ENCODE assay signal across 14 cellular contexts in the genomic region with DNA sequence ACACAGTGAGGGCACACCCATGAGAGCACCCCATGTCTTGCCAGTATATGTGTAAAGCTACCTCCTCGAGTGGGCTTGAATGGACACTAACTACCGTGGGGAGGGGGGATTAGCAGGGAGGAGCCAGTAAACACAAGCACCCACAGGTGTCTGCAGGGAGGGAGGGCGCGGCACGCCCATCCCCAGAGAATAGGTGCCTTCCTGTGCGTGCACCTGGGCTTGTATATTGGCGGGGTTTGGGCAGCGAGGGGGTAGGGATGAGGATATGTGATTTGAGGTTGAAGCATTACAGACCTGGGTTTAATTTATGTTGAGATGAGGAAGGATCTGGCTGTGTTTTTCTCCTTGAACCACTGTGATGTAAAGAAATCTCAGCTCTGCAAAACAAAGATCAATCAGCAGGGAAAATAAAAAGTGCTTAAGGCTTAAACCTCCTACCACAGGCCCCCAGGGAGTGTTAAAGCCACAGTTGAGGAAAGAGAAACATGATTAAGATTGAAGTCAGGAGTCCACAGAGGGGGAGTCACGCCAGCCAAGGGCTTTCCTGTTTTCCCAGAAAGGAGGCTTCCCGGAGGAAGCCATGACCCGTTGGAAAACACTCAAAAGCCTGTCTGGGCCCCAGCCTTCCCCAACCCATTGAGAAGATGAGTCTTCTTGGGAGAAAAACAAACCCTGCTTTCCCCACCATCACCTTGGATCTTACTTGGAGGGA.
DNase-seq lines count a peak whose midpoint lies in the region; ATAC-seq and TF ChIP-seq lines count a peak whose summit lies in the region.
"Had no signal": no experiment of that assay in that cellular context is flagged by ENCODE, and none has a peak within 500 bp of the region (broad histone marks: within the 10 kb centered on the region; RNA-seq: fewer than 3 reads in every experiment).

No MANE protein-coding gene starts in this region.

- TF ChIP-seq CTCF in IMR-90 (conservative IDR thresholded peaks at IDR 0.05; ENCODE audit: low read depth, low read length) (no peak), choroid plexus epithelial cell (conservative IDR thresholded peaks at IDR 0.05; ENCODE audit: low read depth, low read length) (no peak), colonic mucosa (IDR thresholded peaks at IDR 0.05) (no peak)

- no peak overlapping the region for H4K8ac ChIP-seq in IMR-90 (ENCODE audit: low read depth in 2 of 2, low read length in 2 of 2)

- H3K9me3 ChIP-seq in BLaER1 treated with 17β-estradiol and CSF1 and Interleukin-3, amounts not matched to agents 10 nM and 100 nM (replicated peaks in 1 of 11) = no peaks in the 10 kb centered on the region
- H3K9me3 ChIP-seq in IMR-90 (ENCODE audit: control insufficient read depth, insufficient read depth, low read length) (no peaks in the 10 kb centered on the region), colonic mucosa (no peaks in the 10 kb centered on the region)
- H3K9me3 ChIP-seq: left ventricle myocardium inferior had no signal

- peak overlapping the region in 9 of 11 experiments; percentile 7 to 61 (median 54); a peak in 15 of 22 replicates for H3K4me2 ChIP-seq in BLaER1 treated with 17β-estradiol and CSF1 and Interleukin-3, amounts not matched to agents 10 nM and 100 nM
- no peak overlapping the region for H3K4me2 ChIP-seq in IMR-90 (ENCODE audit: low read depth, low read length)

- no peak for TF ChIP-seq POLR2A in IMR-90 (IDR thresholded peaks at IDR 0.05; ENCODE audit: low read depth, low read length)

- no peak overlapping the region for H3K56ac ChIP-seq in IMR-90 (ENCODE audit: extremely low read depth, insufficient read depth, low read length)

- POLR2A ChIA-PET in IMR-90 (lab: Charles Lee; ENCODE audit: unreplicated experiment) = no interaction called here

- H3K4ac ChIP-seq in IMR-90 (ENCODE audit: low read depth, low read length) = 0 out of 2 replicates have a peak overlapping the region, but pooled peaks have one; percentile 27

- peak; percentile 45 for DNase-seq in IMR-90
- DNase-seq in choroid plexus epithelial cell (ENCODE audit: low read depth) = peak; percentile 13
- peak; percentile 59 for DNase-seq in myocyte (ENCODE audit: low read depth)
- DNase-seq in SHP77 (lab: John Stamatoyannopoulos, UW) = no peak
- no peak for DNase-seq in pons (ENCODE audit: low spot score)
- DNase-seq in activated naive CD4-positive, alpha-beta T cell treated with anti-CD3 and anti-CD28 coated beads, Interleukin-2, amount 10 ng/mL, durations not matched to agents 7 days and 5 days = no peak
- DNase-seq in colonic mucosa = no peak
- DNase-seq: cerebellar nuclear complex; glutamatergic neuron; left ventricle myocardium inferior; NCI-H524 treated with DMSO at 0.1 percent for 48 hours; stimulated activated CD4-positive, alpha-beta T cell treated with anti-CD3 and anti-CD28 coated beads, Interleukin-15, amount 100 ng/mL, for 24 hours had no signal

- no peak overlapping the region; the same call in 1 of the 2 replicates for H4K5ac ChIP-seq in IMR-90 (ENCODE audit: low read depth, low read length)

- dilution Hi-C loops in IMR-90 (cut with HindIII; ENCODE audit: low sequenced_read_pairs, unreplicated experiment) = no loop called here

- no peak overlapping the region for H3K18ac ChIP-seq in IMR-90 (ENCODE audit: low read depth, low read length)

- H3K9ac ChIP-seq in BLaER1 treated with 17β-estradiol and CSF1 and Interleukin-3, amounts not matched to agents 10 nM and 100 nM = no peak overlapping the region
- H3K9ac ChIP-seq in IMR-90 (ENCODE audit: low read depth, low read length) (no peak overlapping the region), colonic mucosa (ENCODE audit: low read depth in 2 of 2, low read length in 2 of 2) (no peak overlapping the region)

- no peaks in the 10 kb centered on the region for H3K36me3 Mint-ChIP-seq in activated naive CD4-positive, alpha-beta T cell treated with anti-CD3 and anti-CD28 coated beads, Interleukin-2, amount 10 ng/mL, durations not matched to agents 7 days and 5 days

- no peaks in the 10 kb centered on the region for H3K9me3 Mint-ChIP-seq in activated naive CD4-positive, alpha-beta T cell treated with anti-CD3 and anti-CD28 coated beads, Interleukin-2, amount 10 ng/mL, durations not matched to agents 7 days and 5 days
- H3K9me3 Mint-ChIP-seq: activated T-helper 2 cell treated with anti-CD3 and anti-CD28 coated beads, Interferon-gamma antibody, Interleukin-2, Interleukin-4, amounts not matched to agents 10 μg/mL and 5 μg/mL and 100 μg/mL, durations not matched to agents 14 hours and 24 hours and 36 hours had no signal

- no peaks in the 10 kb centered on the region for H3K4me1 Mint-ChIP-seq in activated naive CD4-positive, alpha-beta T cell treated with anti-CD3 and anti-CD28 coated beads, Interleukin-2, amount 10 ng/mL, durations not matched to agents 7 days and 5 days

- H3K79me1 ChIP-seq in IMR-90 (ENCODE audit: low read depth in 1 of 2, low read length in 2 of 2) = no peaks in the 10 kb centered on the region

- peak; percentile 24 for ATAC-seq in IMR-90 (ENCODE audit: low read depth)

- H2AFZ ChIP-seq in IMR-90 (replicated peaks; ENCODE audit: low read length, poor library complexity) = peak overlapping the region; percentile 19

- no TSS peak for BruUV-seq in IMR-90 (replicated peaks; lab: Mats Ljungman, UMichigan)

- TF ChIP-seq RAD21 in IMR-90 (IDR thresholded peaks at IDR 0.05; ENCODE audit: low read length) = no peak

- CTCF ChIA-PET in IMR-90 (lab: Yijun Ruan, JAX) = interaction anchor here (0.6 kb wide), 1 partner anchor 21 kb away, joined by 3 read pairs; no protein-coding TSS in a partner anchor
- CTCF ChIA-PET in activated naive CD4-positive, alpha-beta T cell treated with anti-CD3 and anti-CD28 coated beads, Interleukin-2, amount 10 ng/mL, durations not matched to agents 7 days and 5 days (lab: Charles Lee) = no interaction called here

- H2BK120ac ChIP-seq in IMR-90 (ENCODE audit: low read depth, low read length) = peak overlapping the region; percentile 49; the same call in 1 of the 2 replicates

- no peak overlapping the region for H3K27ac ChIP-seq in BLaER1 treated with 17β-estradiol and CSF1 and Interleukin-3, amounts not matched to agents 10 nM and 100 nM
- H3K27ac ChIP-seq in IMR-90 (ENCODE audit: insufficient read depth, low read length) (no peak overlapping the region), colonic mucosa (no peak overlapping the region)
- H3K27ac ChIP-seq: left ventricle myocardium inferior had no signal

- no peak overlapping the region for H2BK15ac ChIP-seq in IMR-90 (ENCODE audit: low read depth, low read length)

- no peak overlapping the region for H2BK20ac ChIP-seq in IMR-90 (ENCODE audit: low read depth, low read length)

- intact Hi-C loops in IMR-90 (cut with micrococcal nuclease) (no loop called here), colonic mucosa (cut with DNase I) (no loop called here)

- no peak overlapping the region; the same call in 1 of the 2 replicates for H2AK5ac ChIP-seq in IMR-90 (ENCODE audit: low read depth, low read length)

- no peaks in the 10 kb centered on the region for H3K36me3 ChIP-seq in BLaER1 treated with 17β-estradiol and CSF1 and Interleukin-3, amounts not matched to agents 10 nM and 100 nM
- H3K36me3 ChIP-seq in IMR-90 (ENCODE audit: control insufficient read depth, insufficient read depth, low read length) (no peaks in the 10 kb centered on the region), colonic mucosa (no peaks in the 10 kb centered on the region)
- H3K36me3 ChIP-seq: left ventricle myocardium inferior had no signal

- WGBS in IMR-90 (ENCODE audit: extremely low coverage in 2 of 2, insufficient read length in 1 of 2), 2 experiments = no CpG with 5 or more reads among the region's 11 CpGs

- peak overlapping the region; percentile 3 for H2AK9ac ChIP-seq in IMR-90 (replicated peaks; ENCODE audit: low read depth, low read length, poor library complexity)

- H3K14ac ChIP-seq in IMR-90 (replicated peaks; ENCODE audit: low read depth, low read length) = no peak overlapping the region

- H3K27me3 ChIP-seq in BLaER1 treated with 17β-estradiol and CSF1 and Interleukin-3, amounts not matched to agents 10 nM and 100 nM = no peaks in the 10 kb centered on the region
- H3K27me3 ChIP-seq in IMR-90 (ENCODE audit: control insufficient read depth, insufficient read depth, low read length) = peaks cover 8% of the 10 kb centered on the region
- peaks cover 6% of the 10 kb centered on the region for H3K27me3 ChIP-seq in colonic mucosa

- H3K27me3 Mint-ChIP-seq in activated naive CD4-positive, alpha-beta T cell treated with anti-CD3 and anti-CD28 coated beads, Interleukin-2, amount 10 ng/mL, durations not matched to agents 7 days and 5 days = peaks cover 56% of the 10 kb centered on the region

- no peak overlapping the region for H3K23ac ChIP-seq in IMR-90 (ENCODE audit: low read depth, low read length)

- peaks cover 0 to 6% (median 0%) of the 10 kb centered on the region in 11 experiments; a peak in 3 of 22 replicates for H4K20me1 ChIP-seq in BLaER1 treated with 17β-estradiol and CSF1 and Interleukin-3, amounts not matched to agents 10 nM and 100 nM
- no peaks in the 10 kb centered on the region for H4K20me1 ChIP-seq in IMR-90 (ENCODE audit: insufficient read depth, low read length)

- in situ Hi-C loops in IMR-90 (cut with MboI; ENCODE audit: low sequenced_read_pairs) = no loop called here

- H3K4me1 ChIP-seq in BLaER1 treated with 17β-estradiol and CSF1 and Interleukin-3, amounts not matched to agents 10 nM and 100 nM = peaks cover 0 to 18% (median 12%) of the 10 kb centered on the region in 10 experiments; a peak in 17 of 20 replicates
- peaks cover 10% of the 10 kb centered on the region for H3K4me1 ChIP-seq in IMR-90 (ENCODE audit: control insufficient read depth, insufficient read depth, low read length)
- H3K4me1 ChIP-seq in colonic mucosa = no peaks in the 10 kb centered on the region
- H3K4me1 ChIP-seq: left ventricle myocardium inferior had no signal

- no peak overlapping the region for H3K4me3 ChIP-seq in BLaER1 treated with 17β-estradiol and CSF1 and Interleukin-3, amounts not matched to agents 10 nM and 100 nM
- H3K4me3 ChIP-seq in IMR-90 (ENCODE audit: insufficient read depth, low read depth, low read length) = no peak overlapping the region
- no peak overlapping the region for H3K4me3 ChIP-seq in choroid plexus epithelial cell (ENCODE audit: low read depth, low read length)
- H3K4me3 ChIP-seq in colonic mucosa = no peak overlapping the region
- H3K4me3 ChIP-seq: left ventricle myocardium inferior had no signal

- H3K27ac Mint-ChIP-seq in activated naive CD4-positive, alpha-beta T cell treated with anti-CD3 and anti-CD28 coated beads, Interleukin-2, amount 10 ng/mL, durations not matched to agents 7 days and 5 days = no peak overlapping the region
- H3K27ac Mint-ChIP-seq: activated T-helper 2 cell treated with anti-CD3 and anti-CD28 coated beads, Interferon-gamma antibody, Interleukin-2, Interleukin-4, amounts not matched to agents 10 μg/mL and 5 μg/mL and 100 μg/mL, durations not matched to agents 14 hours and 24 hours and 36 hours had no signal

- H3K4me3 Mint-ChIP-seq in activated naive CD4-positive, alpha-beta T cell treated with anti-CD3 and anti-CD28 coated beads, Interleukin-2, amount 10 ng/mL, durations not matched to agents 7 days and 5 days = no peak overlapping the region

- H3K9me1 ChIP-seq in IMR-90 (ENCODE audit: insufficient read depth, low read length) = 0 out of 2 replicates have a peak, but pooled peaks cover 3% of the 10 kb centered on the region

- H2BK5ac ChIP-seq in IMR-90 (ENCODE audit: low read depth, low read length, poor library complexity, severe bottlenecking) = no peak overlapping the region

- H4K91ac ChIP-seq in IMR-90 (ENCODE audit: insufficient read depth, low read depth, low read length) = no peak overlapping the region

Comparison
In these comparisons a context has a peak if more than half of its experiments do, and no peak if none do; other contexts are left out.
1. DNase-seq: peak in IMR-90 (single experiment), choroid plexus epithelial cell (single experiment) and myocyte (single experiment); none in SHP77 (0 of 2), pons (single experiment), activated naive CD4-positive, alpha-beta T cell treated with anti-CD3 and anti-CD28 coated beads, Interleukin-2, amount 10 ng/mL, durations not matched to agents 7 days and 5 days (single experiment) and colonic mucosa (single experiment).